16 cellular contexts compared by ENCODE assay signal in genomic region chr2:96601382-96602292, GRCh38. TPM values are rescaled to one million over a fixed set of nuclear protein-coding genes. Genes with fewer than 3 reads are reported as not detected.
DNase-seq lines count a peak whose midpoint lies in the region; ATAC-seq, FAIRE-seq and TF ChIP-seq lines count a peak whose summit lies in the region.
"Had no signal": no experiment of that assay in that cellular context is flagged by ENCODE, and none has a peak within 500 bp of the region (broad histone marks: within the 10 kb centered on the region; RNA-seq: fewer than 3 reads in every experiment).

No MANE protein-coding gene starts in this region.

- no peak overlapping the region for H3K27ac ChIP-seq in suprapubic skin
- H3K27ac ChIP-seq: right atrium auricular region had no signal

- TF ChIP-seq POLR2A in suprapubic skin (IDR thresholded peaks at IDR 0.05) = no peak
- no peak for TF ChIP-seq POLR2A in GM12891 (IDR thresholded peaks at IDR 0.05; ENCODE audit: low read depth, low read length)

- no peak for TF ChIP-seq CTCF in suprapubic skin (IDR thresholded peaks at IDR 0.05)

- H3K27me3 Mint-ChIP-seq in T-helper 17 cell = no peaks in the 10 kb centered on the region
- H3K27me3 Mint-ChIP-seq in central memory CD8-positive, alpha-beta T cell = no peaks in the 10 kb centered on the region
- H3K27me3 Mint-ChIP-seq: brain had no signal

- H3K36me3 Mint-ChIP-seq in T-helper 17 cell (ENCODE audit: low read depth) = peaks cover 8% of the 10 kb centered on the region
- H3K36me3 Mint-ChIP-seq in central memory CD8-positive, alpha-beta T cell (ENCODE audit: insufficient read depth) = peaks cover 72% of the 10 kb centered on the region

- no peaks in the 10 kb centered on the region for H3K4me1 ChIP-seq in suprapubic skin
- H3K4me1 ChIP-seq: Caco-2, right atrium auricular region had no signal

- no peak for FAIRE-seq in GM12891 (lab: Jason Lieb, UNC)
- FAIRE-seq: endometrium, frontal cortex, keratinocyte had no signal

- H3K36me3 ChIP-seq in suprapubic skin = peaks cover 91% of the 10 kb centered on the region

- DNase-seq in activated CD4-positive, CD25-positive, alpha-beta regulatory T cell treated with anti-CD3 and anti-CD28 coated beads, Interleukin-2, amount 50 U/mL, for 72 hours = no peak
- DNase-seq in T-helper 17 cell (no peak), suprapubic skin (ENCODE audit: low spot score in 2 of 2) (no peak), NCI-H2107 (lab: John Stamatoyannopoulos, UW) (no peak), GM12891 (ENCODE audit: insufficient read length, low spot score) (no peak)
- no peak for DNase-seq in central memory CD8-positive, alpha-beta T cell (ENCODE audit: low spot score in 2 of 2)
- DNase-seq in stimulated activated CD8-positive, alpha-beta memory T cell treated with anti-CD3 and anti-CD28 coated beads, Interleukin-4, amount 100 ng/mL, for 48 hours = peak; percentile 42
- DNase-seq: 8988T, NCI-H510A had no signal

- H3K9me3 Mint-ChIP-seq in central memory CD8-positive, alpha-beta T cell = no peaks in the 10 kb centered on the region

- H3K4me3 Mint-ChIP-seq in T-helper 17 cell = no peak overlapping the region
- no peak overlapping the region for H3K4me3 Mint-ChIP-seq in central memory CD8-positive, alpha-beta T cell
- H3K4me3 Mint-ChIP-seq: brain had no signal

- H3K9me3 ChIP-seq in T-helper 17 cell (ENCODE audit: control insufficient read depth, low read length, poor library complexity, severe bottlenecking) (no peaks in the 10 kb centered on the region), suprapubic skin (no peaks in the 10 kb centered on the region)
- H3K9me3 ChIP-seq: Caco-2, right atrium auricular region had no signal

- 88% methylated on average over 7 of the region's 8 CpGs for WGBS in suprapubic skin

- H3K4me1 Mint-ChIP-seq in T-helper 17 cell = peaks cover 12% of the 10 kb centered on the region
- H3K4me1 Mint-ChIP-seq in central memory CD8-positive, alpha-beta T cell = peaks cover 11% of the 10 kb centered on the region
- H3K4me1 Mint-ChIP-seq: brain had no signal

- peak overlapping the region; percentile 68 for H3K27ac Mint-ChIP-seq in T-helper 17 cell
- H3K27ac Mint-ChIP-seq in central memory CD8-positive, alpha-beta T cell (ENCODE audit: low read depth) = peak overlapping the region; percentile 53

- TF ChIP-seq EP300 in suprapubic skin (IDR thresholded peaks at IDR 0.05) = no peak

- peak; percentile 58 to 73 for ATAC-seq in activated CD4-positive, CD25-positive, alpha-beta regulatory T cell treated with anti-CD3 and anti-CD28 coated beads, Interleukin-2, amount 50 U/mL, for 24 hours
- ATAC-seq in T-helper 17 cell = no peak
- no peak for ATAC-seq in central memory CD8-positive, alpha-beta T cell (replicated peaks; ENCODE audit: extremely low read depth, poor library complexity, severe bottlenecking)

- H3K4me3 ChIP-seq in suprapubic skin = no peak overlapping the region
- H3K4me3 ChIP-seq: right atrium auricular region had no signal

- H3K27me3 ChIP-seq in suprapubic skin = no peaks in the 10 kb centered on the region
- H3K27me3 ChIP-seq: right atrium auricular region had no signal

TF ChIP-seq in GM12891, 5 proteins besides CTCF, POLR2A, EP300 and RAD21:
- TF ChIP-seq SPI1 (IDR thresholded peaks at IDR 0.05; ENCODE audit: low read depth, low read length) (no peak), POLR2AphosphoS5 (IDR thresholded peaks at IDR 0.05; ENCODE audit: low read depth, low read length) (no peak), TAF1 (IDR thresholded peaks at IDR 0.05; ENCODE audit: low read depth, low read length) (no peak), POU2F2 (IDR thresholded peaks at IDR 0.05; ENCODE audit: low read depth, low read length) (no peak), PAX5 (IDR thresholded peaks at IDR 0.05; ENCODE audit: insufficient read depth, low read length, severe bottlenecking) (no peak)

RNA-seq across cellular contexts. Expression of gene KANSL3, which starts 36.5 kb away (rescaled TPM):
- total RNA-seq in T-helper 17 cell (10 to 100 TPM; 57.4 to 61.2 TPM), suprapubic skin (10 to 100 TPM; 29.3 to 70.5 (median 37.4) TPM)
- polyA plus RNA-seq in GM12891 (2012; ENCODE audit: low read depth, missing spikeins) = 10.7 TPM

RNA-seq across cellular contexts. Expression of gene FER1L5, which starts 40.9 kb away (rescaled TPM):
- total RNA-seq in T-helper 17 cell (not detected), suprapubic skin (not detected)
- polyA plus RNA-seq in GM12891 (2012; ENCODE audit: low read depth, missing spikeins) = not detected
- total RNA-seq: right atrium auricular region had no signal

Comparison
In these comparisons a context has a peak if more than half of its experiments do, and no peak if none do; other contexts are left out.
1. ATAC-seq: peak in activated CD4-positive, CD25-positive, alpha-beta regulatory T cell treated with anti-CD3 and anti-CD28 coated beads, Interleukin-2, amount 50 U/mL, for 24 hours (2 of 2); none in T-helper 17 cell (single experiment) and central memory CD8-positive, alpha-beta T cell (single experiment).